Comparison of ENCODE assay signal across 11 cellular contexts in the genomic region with DNA sequence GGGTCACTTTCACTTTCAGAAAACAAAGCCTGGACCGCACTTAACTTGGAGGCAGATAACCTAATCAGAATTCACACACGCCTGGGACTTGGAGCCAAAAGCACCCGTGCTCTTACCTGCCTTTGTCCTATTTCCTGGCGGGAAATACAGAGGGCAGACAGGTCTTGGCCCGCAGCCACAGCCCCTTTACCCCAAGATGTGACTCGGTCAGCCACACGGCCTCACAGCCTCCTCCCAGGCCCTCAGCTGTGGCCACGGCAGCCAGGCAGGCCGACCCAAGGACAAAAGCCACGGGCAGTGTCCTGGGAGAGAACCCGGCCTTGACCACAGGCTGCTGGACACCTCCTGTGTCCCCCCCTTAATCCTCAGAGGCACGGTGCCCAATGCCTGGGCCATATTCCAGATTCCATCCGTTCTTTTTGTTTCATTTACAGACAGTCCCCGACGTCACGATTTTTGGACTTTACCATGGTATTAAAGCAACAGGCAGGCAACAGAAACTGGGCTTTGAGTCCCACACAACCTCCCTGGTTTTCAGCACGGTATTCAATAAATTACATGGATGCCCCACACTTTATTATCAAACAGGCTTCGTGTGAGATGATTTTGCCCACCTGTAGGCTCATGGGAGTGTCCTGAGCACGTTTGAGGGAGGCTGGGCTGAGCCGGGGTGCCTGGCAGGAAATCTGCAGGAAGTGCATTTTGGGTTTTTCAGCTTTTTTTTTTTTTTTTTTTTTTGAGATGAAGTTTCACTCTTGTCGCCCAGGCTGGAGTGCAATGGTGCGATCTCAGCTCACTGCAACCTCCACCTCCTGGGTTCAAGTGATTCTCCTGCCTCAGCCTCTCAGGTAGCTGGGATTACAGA. TPM values are rescaled to one million over a fixed set of nuclear protein-coding genes. Genes with fewer than 3 reads are reported as not detected.
DNase-seq lines count a peak whose midpoint lies in the region; ATAC-seq and TF ChIP-seq lines count a peak whose summit lies in the region.
"Had no signal": no experiment of that assay in that cellular context is flagged by ENCODE, and none has a peak within 500 bp of the region (broad histone marks: within the 10 kb centered on the region; RNA-seq: fewer than 3 reads in every experiment).

No MANE protein-coding gene starts in this region.

- no peaks in the 10 kb centered on the region for H3K9me3 ChIP-seq in prostate gland

- no peaks in the 10 kb centered on the region for H3K36me3 ChIP-seq in prostate gland

- TF ChIP-seq POLR2A in prostate gland (IDR thresholded peaks at IDR 0.05), result no peak

- no peak overlapping the region for H3K27ac Mint-ChIP-seq in T-helper 2 cell treated with Interferon-gamma antibody and Interleukin-4, amounts not matched to agents 5 μg/mL and 100 μg/mL, for 36 hours
- H3K27ac Mint-ChIP-seq: stimulated activated effector memory CD8-positive, alpha-beta T cell treated with anti-CD3 and anti-CD28 coated beads, Interleukin-12 subunit alpha, Interleukin-12 subunit beta, amount 100 ng/mL, for 72 hours had no signal

- H3K27ac ChIP-seq in adipose tissue (ENCODE audit: low read depth, low read length) (peak overlapping the region; percentile 72), prostate gland (peak overlapping the region; percentile 91 to 92)

- 13 to 22% (median 21%) methylated on average over 21 to 22 of the region's 22 CpGs for WGBS in adipose tissue, 3 donors
- 13% methylated on average over 20 of the region's 22 CpGs for WGBS in prostate gland

- H3K9me3 Mint-ChIP-seq in T-helper 2 cell treated with Interferon-gamma antibody and Interleukin-4, amounts not matched to agents 5 μg/mL and 100 μg/mL, for 36 hours, result no peaks in the 10 kb centered on the region
- H3K9me3 Mint-ChIP-seq: stimulated activated effector memory CD8-positive, alpha-beta T cell treated with anti-CD3 and anti-CD28 coated beads, Interleukin-12 subunit alpha, Interleukin-12 subunit beta, amount 100 ng/mL, for 72 hours had no signal

- intact Hi-C loops in Right ventricle myocardium superior (cut with DNase I) (no loop called here), prostate gland (cut with DNase I) (loop anchor here (2.0 kb wide), 1 partner anchor 35 kb away; a partner anchor contains a TSS)

- H3K4me1 ChIP-seq in prostate gland (replicated peaks), result peaks cover 41% of the 10 kb centered on the region

- no peaks in the 10 kb centered on the region for H3K36me3 Mint-ChIP-seq in T-helper 2 cell treated with Interferon-gamma antibody and Interleukin-4, amounts not matched to agents 5 μg/mL and 100 μg/mL, for 36 hours (ENCODE audit: low read depth)
- H3K36me3 Mint-ChIP-seq: stimulated activated effector memory CD8-positive, alpha-beta T cell treated with anti-CD3 and anti-CD28 coated beads, Interleukin-12 subunit alpha, Interleukin-12 subunit beta, amount 100 ng/mL, for 72 hours had no signal

- peaks cover 3% of the 10 kb centered on the region for H3K4me1 Mint-ChIP-seq in T-helper 2 cell treated with Interferon-gamma antibody and Interleukin-4, amounts not matched to agents 5 μg/mL and 100 μg/mL, for 36 hours (ENCODE audit: low read depth)
- H3K4me1 Mint-ChIP-seq: stimulated activated effector memory CD8-positive, alpha-beta T cell treated with anti-CD3 and anti-CD28 coated beads, Interleukin-12 subunit alpha, Interleukin-12 subunit beta, amount 100 ng/mL, for 72 hours had no signal

- H3K4me3 ChIP-seq in prostate gland, result peak overlapping the region in 1 of 2 donors; percentile 19

- DNase-seq in C1 segment of cervical spinal cord (lab: John Stamatoyannopoulos, UW), result peak in 11 of 14 donors; percentile 12 to 66 (median 48)
- peak; percentile 75 for DNase-seq in Right ventricle myocardium superior
- peak; percentile 54 for DNase-seq in prostate gland (ENCODE audit: low spot score)
- no peak for DNase-seq in T-helper 2 cell treated with Interferon-gamma antibody and Interleukin-4, amounts not matched to agents 5 μg/mL and 100 μg/mL, for 36 hours (ENCODE audit: low spot score)
- no peak for DNase-seq in stimulated activated CD4-positive, alpha-beta T cell treated with anti-CD3 and anti-CD28 coated beads, Interleukin-2, amount 100 ng/mL, for 48 hours
- no peak for DNase-seq in NOMO-1 treated with DMSO at 0.1 percent for 48 hours (lab: John Stamatoyannopoulos, UW; ENCODE audit: unreplicated experiment)
- no peak for DNase-seq in RPMI8226
- DNase-seq: activated naive CD4-positive, alpha-beta T cell treated with Interleukin-2 at 50 U/mL for 16 hours; Calu3 had no signal

- H3K27me3 Mint-ChIP-seq in T-helper 2 cell treated with Interferon-gamma antibody and Interleukin-4, amounts not matched to agents 5 μg/mL and 100 μg/mL, for 36 hours (ENCODE audit: low read depth), result no peaks in the 10 kb centered on the region

- no peaks in the 10 kb centered on the region for H3K27me3 ChIP-seq in prostate gland (replicated peaks; ENCODE audit: insufficient read depth)

- no peak overlapping the region for H3K4me3 Mint-ChIP-seq in T-helper 2 cell treated with Interferon-gamma antibody and Interleukin-4, amounts not matched to agents 5 μg/mL and 100 μg/mL, for 36 hours
- H3K4me3 Mint-ChIP-seq: stimulated activated effector memory CD8-positive, alpha-beta T cell treated with anti-CD3 and anti-CD28 coated beads, Interleukin-12 subunit alpha, Interleukin-12 subunit beta, amount 100 ng/mL, for 72 hours had no signal

- peak; percentile 63 for ATAC-seq in Right ventricle myocardium superior (ENCODE audit: poor library complexity)
- ATAC-seq: stimulated activated effector memory CD8-positive, alpha-beta T cell treated with anti-CD3 and anti-CD28 coated beads, Interleukin-12 subunit alpha, Interleukin-12 subunit beta, amount 100 ng/mL, for 72 hours had no signal

- TF ChIP-seq CTCF in prostate gland (IDR thresholded peaks at IDR 0.05), result no peak

RNA-seq across cellular contexts. Expression of a gene that starts 30.0 kb away (rescaled TPM):
- 10 to 100 TPM; 21.0 to 30.0 (median 26.2) TPM for polyA plus RNA-seq in adipose tissue
- 45.3 TPM for total RNA-seq in Right ventricle myocardium superior
- 100 to 1,000 TPM; 167 to 217 TPM for total RNA-seq in prostate gland

RNA-seq across cellular contexts. Expression of a gene that starts 34.9 kb away (rescaled TPM):
- polyA plus RNA-seq in adipose tissue, result 1 to 10 TPM; 1.4 to 2.9 (median 2.1) TPM
- total RNA-seq in Right ventricle myocardium superior, result 4.5 TPM
- total RNA-seq in prostate gland, result 10 to 100 TPM; 11.8 to 19.7 TPM

RNA-seq across cellular contexts. Expression of a gene that starts 35.7 kb away (rescaled TPM):
- polyA plus RNA-seq in adipose tissue, result 10 to 100 TPM; 12.2 to 42.0 (median 37.9) TPM
- total RNA-seq in Right ventricle myocardium superior (14.0 TPM), prostate gland (10 to 100 TPM; 29.1 to 41.9 TPM)

Comparison
In these comparisons a context has a peak if more than half of its experiments do, and no peak if none do; other contexts are left out.
1. DNase-seq: peak in C1 segment of cervical spinal cord (11 of 14), Right ventricle myocardium superior (single experiment) and prostate gland (single experiment); none in T-helper 2 cell treated with Interferon-gamma antibody and Interleukin-4, amounts not matched to agents 5 μg/mL and 100 μg/mL, for 36 hours (single experiment), stimulated activated CD4-positive, alpha-beta T cell treated with anti-CD3 and anti-CD28 coated beads, Interleukin-2, amount 100 ng/mL, for 48 hours (0 of 2), NOMO-1 treated with DMSO at 0.1 percent for 48 hours (single experiment) and RPMI8226 (single experiment).